ENCODE assay signal across 17 cellular contexts in genomic region chr11:96096360-96096759, GRCh38.
DNase-seq lines count a peak whose midpoint lies in the region; ATAC-seq, FAIRE-seq and TF ChIP-seq lines count a peak whose summit lies in the region.
"Had no signal": no experiment of that assay in that cellular context is flagged by ENCODE, and none has a peak within 500 bp of the region (broad histone marks: within the 10 kb centered on the region; RNA-seq: fewer than 3 reads in every experiment).

No MANE protein-coding gene starts in this region.

- H3K9me3 ChIP-seq in CD4-positive, CD25-positive, alpha-beta regulatory T cell (ENCODE audit: control insufficient read depth in 2 of 2, low read length in 2 of 2): no peaks in the 10 kb centered on the region
- H3K9me3 ChIP-seq in PC-9 (ENCODE audit: insufficient read depth, low read depth): no peaks in the 10 kb centered on the region
- H3K9me3 ChIP-seq in kidney (ENCODE audit: control insufficient read depth in 1 of 2, low read length in 2 of 2): no peaks in the 10 kb centered on the region
- H3K9me3 ChIP-seq in uterus: no peaks in the 10 kb centered on the region
- H3K9me3 ChIP-seq: esophagus muscularis mucosa, heart left ventricle had no signal

- BruUV-seq in PC-9 (replicated peaks; lab: Mats Ljungman, UMichigan): TSS peak; percentile 94

- TF ChIP-seq CTCF in PC-9 (conservative IDR thresholded peaks at IDR 0.05): no peak
- no peak for TF ChIP-seq CTCF in kidney (IDR thresholded peaks at IDR 0.05; ENCODE audit: borderline replicate concordance, extremely low read depth, insufficient read depth)
- no peak for TF ChIP-seq CTCF in progenitor cell of endocrine pancreas (IDR thresholded peaks at IDR 0.05; ENCODE audit: unreplicated experiment)
- TF ChIP-seq CTCF in uterus (IDR thresholded peaks at IDR 0.05): no peak

- no peak for DNase-seq in CD4-positive, CD25-positive, alpha-beta regulatory T cell
- no peak for DNase-seq in PC-9
- no peak for DNase-seq in kidney
- no peak for DNase-seq in progenitor cell of endocrine pancreas (ENCODE audit: low spot score, unreplicated experiment)
- DNase-seq in uterus: no peak
- DNase-seq in NCI-H2081 (lab: John Stamatoyannopoulos, UW): no peak
- DNase-seq in sciatic nerve (ENCODE audit: low spot score): no peak
- DNase-seq: activated naive CD4-positive, alpha-beta T cell treated with anti-CD3 and anti-CD28 coated beads for 36 hours; GDM1; H7; heart left ventricle; NCI-H187; T-helper 9 cell had no signal

- H2AFZ ChIP-seq in PC-9: no peak overlapping the region

- no peak overlapping the region for H3K4me3 ChIP-seq in CD4-positive, CD25-positive, alpha-beta regulatory T cell (ENCODE audit: low read depth, low read length)
- H3K4me3 ChIP-seq in PC-9 (peak overlapping the region; percentile 37; the same call in 1 of the 2 replicates), kidney (ENCODE audit: low read length in 2 of 2) (no peak overlapping the region), uterus (no peak overlapping the region)
- H3K4me3 ChIP-seq: esophagus muscularis mucosa, heart left ventricle had no signal

- intact Hi-C loops in PC-9 (cut with micrococcal nuclease; ENCODE audit: unreplicated experiment) (loop anchor here (1.0 to 5.0 kb wide), 6 partner anchors 38 to 231 kb away; no protein-coding TSS in a partner anchor), kidney (cut with DNase I) (no loop called here), uterus (cut with DNase I; ENCODE audit: low total_unique reads) (no loop called here), sciatic nerve (cut with DNase I) (no loop called here)

- no peaks in the 10 kb centered on the region for H4K20me1 ChIP-seq in PC-9 (ENCODE audit: insufficient read depth)

- no peak for TF ChIP-seq POLR2A in uterus (IDR thresholded peaks at IDR 0.05)

- no peaks in the 10 kb centered on the region for H3K9me3 Mint-ChIP-seq in CD4-positive, CD25-positive, alpha-beta regulatory T cell
- H3K9me3 Mint-ChIP-seq in progenitor cell of endocrine pancreas (ENCODE audit: low read depth): no peaks in the 10 kb centered on the region
- H3K9me3 Mint-ChIP-seq: activated naive CD4-positive, alpha-beta T cell treated with anti-CD3 and anti-CD28 coated beads for 36 hours had no signal

- H3K27ac ChIP-seq in CD4-positive, CD25-positive, alpha-beta regulatory T cell (ENCODE audit: insufficient read depth, low read length, poor library complexity, severe bottlenecking): no peak overlapping the region
- peak overlapping the region; percentile 98 for H3K27ac ChIP-seq in PC-9
- peak overlapping the region; percentile 30 to 71 for H3K27ac ChIP-seq in kidney (ENCODE audit: low read depth in 2 of 2, low read length in 2 of 2)
- no peak overlapping the region for H3K27ac ChIP-seq in uterus
- H3K27ac ChIP-seq: esophagus muscularis mucosa, heart left ventricle had no signal

- H3K27ac Mint-ChIP-seq in CD4-positive, CD25-positive, alpha-beta regulatory T cell: peak overlapping the region; percentile 52 to 83 (median 65)
- H3K27ac Mint-ChIP-seq in progenitor cell of endocrine pancreas: peak overlapping the region; percentile 99
- H3K27ac Mint-ChIP-seq: activated naive CD4-positive, alpha-beta T cell treated with anti-CD3 and anti-CD28 coated beads for 36 hours had no signal

- peaks cover 29% of the 10 kb centered on the region for H3K36me3 Mint-ChIP-seq in CD4-positive, CD25-positive, alpha-beta regulatory T cell
- H3K36me3 Mint-ChIP-seq in progenitor cell of endocrine pancreas (ENCODE audit: insufficient read depth): peaks cover 10% of the 10 kb centered on the region

- H3K4me2 ChIP-seq in PC-9: peak overlapping the region; percentile 78

- FAIRE-seq in kidney (lab: Jason Lieb, UNC): no peak
- FAIRE-seq: islet of Langerhans, small intestine had no signal

- H3K9me2 ChIP-seq in PC-9 (ENCODE audit: insufficient read depth): no peaks in the 10 kb centered on the region

- peaks cover 75% of the 10 kb centered on the region for H3K79me2 ChIP-seq in PC-9 (ENCODE audit: low read depth)

- no peaks in the 10 kb centered on the region for H3K27me3 ChIP-seq in CD4-positive, CD25-positive, alpha-beta regulatory T cell (ENCODE audit: control insufficient read depth, insufficient read depth, low read length)
- H3K27me3 ChIP-seq in PC-9 (ENCODE audit: insufficient read depth, low read depth) (no peaks in the 10 kb centered on the region), uterus (no peaks in the 10 kb centered on the region)
- H3K27me3 ChIP-seq: esophagus muscularis mucosa, heart left ventricle had no signal

- peaks cover 61% of the 10 kb centered on the region for H3F3A ChIP-seq in PC-9 (ENCODE audit: insufficient read depth, low read depth)

- H3K4me1 ChIP-seq in CD4-positive, CD25-positive, alpha-beta regulatory T cell (ENCODE audit: control insufficient read depth, insufficient read depth, low read length, poor library complexity, severe bottlenecking): peaks cover 13% of the 10 kb centered on the region
- H3K4me1 ChIP-seq in PC-9 (replicated peaks; ENCODE audit: insufficient read depth) (peaks cover 79% of the 10 kb centered on the region), kidney (ENCODE audit: control insufficient read depth in 1 of 2, insufficient read depth in 1 of 2, low read depth in 1 of 2, low read length in 2 of 2) (peaks cover 16 to 62% of the 10 kb centered on the region in 2 donors), uterus (peaks cover 0 to 9% of the 10 kb centered on the region in 2 donors)

- POLR2A ChIA-PET in PC-9 (lab: Charles Lee; ENCODE audit: unreplicated experiment): interaction anchor here (0.5 kb wide), 1 partner anchor 34 kb away, joined by 4 read pairs; no protein-coding TSS in a partner anchor

- H3K27me3 Mint-ChIP-seq in CD4-positive, CD25-positive, alpha-beta regulatory T cell: no peaks in the 10 kb centered on the region
- H3K27me3 Mint-ChIP-seq in progenitor cell of endocrine pancreas: no peaks in the 10 kb centered on the region

- ATAC-seq in CD4-positive, CD25-positive, alpha-beta regulatory T cell (ENCODE audit: low read depth in 2 of 2): no peak
- ATAC-seq in HG03565 (IDR thresholded peaks at IDR 0.05; ENCODE audit: unreplicated experiment) (no peak), sciatic nerve (no peak)
- ATAC-seq: heart left ventricle had no signal

- H3K4me3 Mint-ChIP-seq in CD4-positive, CD25-positive, alpha-beta regulatory T cell: peak overlapping the region in 1 of 4 donors; percentile 22
- peak overlapping the region; percentile 27 for H3K4me3 Mint-ChIP-seq in progenitor cell of endocrine pancreas (ENCODE audit: low read depth)
- H3K4me3 Mint-ChIP-seq: activated naive CD4-positive, alpha-beta T cell treated with anti-CD3 and anti-CD28 coated beads for 36 hours had no signal

- H3K36me3 ChIP-seq in CD4-positive, CD25-positive, alpha-beta regulatory T cell (ENCODE audit: control insufficient read depth, insufficient read depth, low read length): peaks cover 7% of the 10 kb centered on the region
- H3K36me3 ChIP-seq in PC-9 (ENCODE audit: low read depth) (peaks cover 13% of the 10 kb centered on the region; the same call in 1 of the 2 replicates), kidney (ENCODE audit: control insufficient read depth in 1 of 2, insufficient read depth in 2 of 2, low read length in 2 of 2) (peaks cover 0 to 7% of the 10 kb centered on the region in 2 donors), uterus (no peaks in the 10 kb centered on the region)

- CTCF ChIA-PET in PC-9 (lab: Charles Lee): no interaction called here

- H3K4me1 Mint-ChIP-seq in CD4-positive, CD25-positive, alpha-beta regulatory T cell: peaks cover 26 to 79% (median 40%) of the 10 kb centered on the region in 4 donors
- H3K4me1 Mint-ChIP-seq in progenitor cell of endocrine pancreas (ENCODE audit: low read depth): peaks cover 62% of the 10 kb centered on the region

- H3K9ac ChIP-seq in kidney (ENCODE audit: low read length in 2 of 2): peak overlapping the region in 1 of 2 donors; percentile 10

Comparison
In these comparisons a context has a peak if more than half of its experiments do, and no peak if none do; other contexts are left out.
1. H3K27ac ChIP-seq: peak in PC-9 (single experiment) and kidney (2 of 2); none in CD4-positive, CD25-positive, alpha-beta regulatory T cell (single experiment) and uterus (0 of 2).